ENCODE assay signal across 1 cellular context in the genomic region with DNA sequence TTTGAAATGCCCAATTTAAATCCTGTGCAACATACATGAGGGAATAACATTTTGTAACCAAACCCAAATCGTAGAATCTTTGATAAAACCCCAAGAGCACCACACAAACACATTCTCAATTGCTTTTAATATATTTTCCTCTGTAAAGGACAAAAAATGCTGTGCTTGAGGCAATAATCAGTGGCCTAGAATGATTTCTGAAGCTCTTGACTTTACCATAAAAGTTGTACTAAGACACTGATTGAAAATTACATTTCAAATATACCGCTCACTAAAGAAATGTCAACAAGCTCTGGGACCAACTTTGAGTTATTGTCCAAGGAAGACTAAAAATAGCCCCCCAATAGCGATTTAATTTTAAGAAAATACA.
TF ChIP-seq lines count a peak whose summit lies in the region.

No MANE protein-coding gene starts in this region.

TF ChIP-seq in IMR-90, 13 proteins besides CTCF, POLR2A, EP300 and RAD21 (continued from another document):
- TF ChIP-seq, protein P1, sequence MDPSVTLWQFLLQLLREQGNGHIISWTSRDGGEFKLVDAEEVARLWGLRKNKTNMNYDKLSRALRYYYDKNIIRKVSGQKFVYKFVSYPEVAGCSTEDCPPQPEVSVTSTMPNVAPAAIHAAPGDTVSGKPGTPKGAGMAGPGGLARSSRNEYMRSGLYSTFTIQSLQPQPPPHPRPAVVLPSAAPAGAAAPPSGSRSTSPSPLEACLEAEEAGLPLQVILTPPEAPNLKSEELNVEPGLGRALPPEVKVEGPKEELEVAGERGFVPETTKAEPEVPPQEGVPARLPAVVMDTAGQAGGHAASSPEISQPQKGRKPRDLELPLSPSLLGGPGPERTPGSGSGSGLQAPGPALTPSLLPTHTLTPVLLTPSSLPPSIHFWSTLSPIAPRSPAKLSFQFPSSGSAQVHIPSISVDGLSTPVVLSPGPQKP (IDR thresholded peaks at IDR 0.05; ENCODE audit: borderline replicate concordance, low read depth, low read length) = no peak
- TF ChIP-seq SMC3 (IDR thresholded peaks at IDR 0.05; ENCODE audit: low read depth, low read length) = no peak
